Comparison of ENCODE assay signal across 8 cellular contexts in the genomic region with DNA sequence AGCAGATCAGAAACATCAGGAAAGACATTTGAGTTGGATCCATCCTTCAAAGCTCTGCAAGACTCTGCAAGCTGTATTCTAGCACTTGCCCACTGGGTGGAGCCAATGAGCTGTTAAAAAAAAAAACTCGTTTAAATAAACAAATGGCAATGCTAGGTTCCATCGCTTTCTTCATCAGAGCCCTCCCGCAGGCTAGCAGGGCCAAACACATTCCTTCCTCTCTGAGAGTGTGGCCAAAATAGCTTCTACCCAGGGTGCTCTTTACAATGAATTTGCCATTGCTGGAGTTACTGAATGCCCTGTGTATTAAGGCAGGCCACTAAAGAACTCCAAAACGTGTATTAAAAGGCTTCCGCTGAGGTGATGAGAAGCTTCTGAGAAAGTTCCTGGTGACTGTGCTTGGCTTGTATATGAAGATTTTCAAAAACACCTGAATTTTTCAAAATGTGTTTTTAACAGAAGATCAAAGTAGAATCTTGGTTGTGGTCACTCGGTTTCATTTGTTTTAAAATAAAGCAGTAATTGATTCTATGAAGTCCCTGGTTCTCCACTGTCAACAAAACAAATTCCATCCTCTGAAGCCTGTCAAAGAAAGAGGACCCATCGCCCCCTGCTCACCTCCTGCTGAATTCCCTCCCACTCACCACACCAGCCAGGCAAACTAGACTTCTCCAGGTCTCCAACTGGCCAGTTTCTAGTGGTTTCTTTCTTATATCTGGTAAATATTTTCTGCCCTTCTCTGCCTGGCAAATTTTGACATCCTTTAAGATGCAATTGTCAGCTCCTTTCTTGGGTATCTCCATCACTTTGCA. TPM values are rescaled to one million over a fixed set of nuclear protein-coding genes. Genes with fewer than 3 reads are reported as not detected.
DNase-seq lines count a peak whose midpoint lies in the region; ATAC-seq and TF ChIP-seq lines count a peak whose summit lies in the region.

No MANE protein-coding gene starts in this region.

- no peaks in the 10 kb centered on the region for H3K36me3 ChIP-seq in uterus

- peak; percentile 74 for DNase-seq in DMS53 (lab: John Stamatoyannopoulos, UW)
- DNase-seq in HuH-7 (ENCODE audit: low spot score): peak; percentile 64
- DNase-seq in OCI-M1 (lab: John Stamatoyannopoulos, UW): peak; percentile 89
- peak; percentile 1 for DNase-seq in activated T-helper 9 cell treated with anti-CD3 and anti-CD28 coated beads, Interleukin-2, amount 50 U/mL, for 16 hours (ENCODE audit: low read depth)
- peak; percentile 84 for DNase-seq in fibroblast of villous mesenchyme (ENCODE audit: low read depth)
- peak in 42 of 56 donors; percentile 19 to 82 (median 49) for DNase-seq in nucleus accumbens (lab: John Stamatoyannopoulos, UW)
- DNase-seq in uterus: peak; percentile 61 to 72

- TF ChIP-seq CTCF in fibroblast of villous mesenchyme (IDR thresholded peaks at IDR 0.05; ENCODE audit: insufficient read depth, low read depth, low read length) (peak; percentile 89), uterus (IDR thresholded peaks at IDR 0.05) (peak; percentile 82 to 90 (median 84))

- H3K9me3 ChIP-seq in uterus: no peaks in the 10 kb centered on the region

- peaks cover 1 to 11% of the 10 kb centered on the region in 2 donors for H3K4me1 ChIP-seq in uterus

- peak; percentile 75 for ATAC-seq in GM21423 (IDR thresholded peaks at IDR 0.05; ENCODE audit: unreplicated experiment)

- no peaks in the 10 kb centered on the region for H3K27me3 ChIP-seq in uterus

- no peak overlapping the region for H3K4me3 ChIP-seq in fibroblast of villous mesenchyme (ENCODE audit: low read depth, low read length)
- no peak overlapping the region for H3K4me3 ChIP-seq in uterus

- intact Hi-C loops in uterus (cut with DNase I; ENCODE audit: low total_unique reads): loop anchor here (5.0 kb wide), 1 partner anchor 214 kb away; no protein-coding TSS in a partner anchor

- no peak for TF ChIP-seq POLR2A in uterus (IDR thresholded peaks at IDR 0.05)

- H3K27ac ChIP-seq in uterus: peak overlapping the region in 1 of 2 donors; percentile 36

RNA-seq across cellular contexts. Expression of a gene that starts 36.5 kb away (rescaled TPM):
- total RNA-seq in fibroblast of villous mesenchyme: not detected in 2 replicates
- 1 to 10 TPM in 1 of 4 donors, under 1 TPM in 1, not detected in 2; 0.97 to 2.8 TPM for total RNA-seq in uterus

Comparison
In these comparisons a context has a peak if more than half of its experiments do, and no peak if none do; other contexts are left out.
1. DNase-seq: peak in every context shown above with its lines; median percentile 89 in OCI-M1; 84 in fibroblast of villous mesenchyme; 74 in DMS53; 66 in uterus; 64 in HuH-7; 49 in nucleus accumbens; 1 in activated T-helper 9 cell treated with anti-CD3 and anti-CD28 coated beads, Interleukin-2, amount 50 U/mL, for 16 hours.